ENCODE assay signal across 11 cellular contexts in the genomic region with DNA sequence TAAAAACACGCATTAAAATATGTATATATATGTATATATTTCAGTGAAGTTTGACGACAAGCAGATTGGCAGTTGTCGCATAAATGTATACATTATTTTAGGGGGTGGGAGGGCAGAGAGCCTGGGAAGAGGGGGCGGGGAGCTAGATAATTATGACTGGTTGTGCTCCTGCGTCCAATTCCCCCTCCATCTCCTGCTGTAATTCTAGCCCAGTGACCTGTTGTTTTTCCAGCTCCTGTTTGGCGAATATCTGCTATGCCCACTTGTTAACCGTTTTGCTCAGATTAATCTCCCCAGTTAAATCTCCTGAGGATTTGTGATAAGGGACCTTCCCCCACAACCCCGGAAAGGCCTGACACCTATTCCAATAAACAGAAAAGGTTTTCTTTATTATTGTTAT. TPM values are rescaled to one million over a fixed set of nuclear protein-coding genes. Genes with fewer than 3 reads are reported as not detected.
A peak's percentile ranks its signal among the peaks of the same experiment; 100 is the strongest.
DNase-seq lines count a peak whose midpoint lies in the region; ATAC-seq and TF ChIP-seq lines count a peak whose summit lies in the region.
"Had no signal": no experiment of that assay in that cellular context is flagged by ENCODE, and none has a peak within 500 bp of the region (broad histone marks: within the 10 kb centered on the region; RNA-seq: fewer than 3 reads in every experiment).

No MANE protein-coding gene starts in this region.

- peak; percentile 46 for DNase-seq in DMS153 treated with DMSO at 0.1 percent for 48 hours (lab: John Stamatoyannopoulos, UW; ENCODE audit: unreplicated experiment)
- DNase-seq in NCI-H2029 (lab: John Stamatoyannopoulos, UW) = peak; percentile 48
- no peak for DNase-seq in NCI-H187 (lab: John Stamatoyannopoulos, UW)
- DNase-seq in erythroblast (lab: John Stamatoyannopoulos, UW) = no peak
- DNase-seq in occipital lobe (lab: John Stamatoyannopoulos, UW) = no peak

- WGBS in mesodermal cell (ENCODE audit: insufficient coverage in 2 of 2), 2 experiments = 20% methylated on average over 1 of the region's 8 CpGs; no CpG with 5 or more reads in 1 of the 2 experiments

- no peak for ATAC-seq in HG03520 (IDR thresholded peaks at IDR 0.05; ENCODE audit: unreplicated experiment)

- no peaks in the 10 kb centered on the region for H3K9me3 ChIP-seq in mesodermal cell (ENCODE audit: control insufficient read depth, low read length)

- TF ChIP-seq CTCF in VCaP (conservative IDR thresholded peaks at IDR 0.05) = no peak; the same call in 1 of the 2 replicates

- no peaks in the 10 kb centered on the region for H3K4me1 ChIP-seq in mesodermal cell (ENCODE audit: control insufficient read depth, insufficient read depth, low read length, poor library complexity, severe bottlenecking)

- peak overlapping the region; percentile 98 for H3K27ac ChIP-seq in VCaP
- no peak overlapping the region for H3K27ac ChIP-seq in mesodermal cell (ENCODE audit: low read depth, low read length, severe bottlenecking)

- TF ChIP-seq POLR2A in erythroblast (IDR thresholded peaks at IDR 0.05; ENCODE audit: low read length) = no peak

- H3K4me3 ChIP-seq in mesodermal cell (ENCODE audit: extremely low read depth, insufficient read depth, low read length, poor library complexity, severe bottlenecking) = peak overlapping the region; percentile 45

- no peaks in the 10 kb centered on the region for H3K36me3 ChIP-seq in mesodermal cell (ENCODE audit: control insufficient read depth, insufficient read depth, low read length)

RNA-seq across cellular contexts. Expression of a gene that starts 0.7 kb away (rescaled TPM):
- 0.37 TPM for polyA plus RNA-seq in mesodermal cell (2013, experiment 1 of 2)
- 0.15 TPM for polyA plus RNA-seq in mesodermal cell (2013, experiment 2 of 2)
- 12.3 TPM for total RNA-seq in occipital lobe
- total RNA-seq: activated CD8-positive, alpha-beta memory T cell treated with anti-CD3 and anti-CD28 coated beads for 36 hours; aorta; M059J had no signal
- polyA plus RNA-seq: aorta had no signal

Comparison
In these comparisons a context has a peak if more than half of its experiments do, and no peak if none do; other contexts are left out.
1. DNase-seq: peak in DMS153 treated with DMSO at 0.1 percent for 48 hours (single experiment) and NCI-H2029 (single experiment); none in NCI-H187 (0 of 2), erythroblast (0 of 2) and occipital lobe (single experiment).